Comparison of ENCODE assay signal across 36 cellular contexts in genomic region chr4:36308150-36308549, GRCh38. TPM values are rescaled to one million over a fixed set of nuclear protein-coding genes. Genes with fewer than 3 reads are reported as not detected.
"Had no signal": no experiment of that assay in that cellular context is flagged by ENCODE, and none has a peak within 500 bp of the region (broad histone marks: within the 10 kb centered on the region; RNA-seq: fewer than 3 reads in every experiment).

No MANE protein-coding gene starts in this region.

- H3K27me3 ChIP-seq: adrenal gland, body of pancreas, brain microvascular endothelial cell, breast epithelium had no signal

- H3K27ac Mint-ChIP-seq: activated B cell treated with CpG ODN at 0.5 μM for 24 hours; activated CD4-positive, alpha-beta memory T cell treated with anti-CD3 and anti-CD28 coated beads for 36 hours; activated CD4-positive, alpha-beta T cell treated with anti-CD3 and anti-CD28 coated beads, Interleukin-2, amount 10 ng/mL, durations not matched to agents 24 days and 14 days; activated CD8-positive, alpha-beta T cell treated with anti-CD3 and anti-CD28 coated beads for 36 hours; activated naive CD4-positive, alpha-beta T cell treated with anti-CD3 and anti-CD28 coated beads for 36 hours; activated naive CD4-positive, alpha-beta T cell treated with anti-CD3 and anti-CD28 coated beads, Interleukin-2, amount 50 U/mL, for 72 hours; activated naive CD8-positive, alpha-beta T cell treated with anti-CD3 and anti-CD28 coated beads for 36 hours; activated T-cell treated with anti-CD3 and anti-CD28 coated beads, Interleukin-2, amount 50 U/mL, for 72 hours; activated T-helper 1 cell treated with anti-CD3 and anti-CD28 coated beads, Interleukin-12 subunit alpha, Interleukin-12 subunit beta, Interleukin-2, Interleukin-4 antibody, amounts not matched to agents 30 ng/mL and 10 ng/mL and 1 ng/mL, durations not matched to agents 14 hours and 24 hours and 36 hours; activated T-helper 17 cell treated with anti-CD3 and anti-CD28 coated beads, Interleukin-2, amount 50 U/mL, for 72 hours; T-helper 1 cell treated with Interleukin-12 subunit alpha and Interleukin-12 subunit beta and Interleukin-4 antibody, amounts not matched to agents 30 μg/mL and 1 μg/mL, for 36 hours; T-helper 2 cell treated with Interferon-gamma antibody and Interleukin-4, amounts not matched to agents 5 μg/mL and 100 μg/mL, for 36 hours had no signal

- H3K27me3 Mint-ChIP-seq: activated B cell treated with CpG ODN at 0.5 μM for 24 hours; activated CD4-positive, alpha-beta memory T cell treated with anti-CD3 and anti-CD28 coated beads for 36 hours; activated CD4-positive, alpha-beta T cell treated with anti-CD3 and anti-CD28 coated beads, Interleukin-2, amount 10 ng/mL, durations not matched to agents 24 days and 14 days; activated CD8-positive, alpha-beta T cell treated with anti-CD3 and anti-CD28 coated beads for 36 hours; activated naive CD8-positive, alpha-beta T cell treated with anti-CD3 and anti-CD28 coated beads for 36 hours; activated T-helper 17 cell treated with anti-CD3 and anti-CD28 coated beads, Interleukin-2, amount 50 U/mL, for 72 hours had no signal

- H3K36me3 ChIP-seq: adrenal gland, brain microvascular endothelial cell, breast epithelium had no signal

- ATAC-seq: activated CD8-positive, alpha-beta T cell treated with anti-CD3 and anti-CD28 coated beads for 36 hours; activated naive CD4-positive, alpha-beta T cell treated with anti-CD3 and anti-CD28 coated beads, Interleukin-2, amount 50 U/mL, for 72 hours; activated T-cell treated with anti-CD3 and anti-CD28 coated beads, Interleukin-2, amount 50 U/mL, for 4 hours; activated T-cell treated with anti-CD3 and anti-CD28 coated beads, Interleukin-2, amount 50 U/mL, for 72 hours; activated T-helper 17 cell treated with anti-CD3 and anti-CD28 coated beads, Interleukin-2, amount 50 U/mL, for 72 hours; body of pancreas had no signal

- H3K4me3 Mint-ChIP-seq: activated B cell treated with CpG ODN at 0.5 μM for 24 hours; activated CD4-positive, alpha-beta memory T cell treated with anti-CD3 and anti-CD28 coated beads for 36 hours; activated CD4-positive, alpha-beta T cell treated with anti-CD3 and anti-CD28 coated beads, Interleukin-2, amount 10 ng/mL, durations not matched to agents 24 days and 14 days; activated CD8-positive, alpha-beta T cell treated with anti-CD3 and anti-CD28 coated beads for 36 hours; activated naive CD4-positive, alpha-beta T cell treated with anti-CD3 and anti-CD28 coated beads for 36 hours; activated naive CD8-positive, alpha-beta T cell treated with anti-CD3 and anti-CD28 coated beads for 36 hours; activated T-cell treated with anti-CD3 and anti-CD28 coated beads, Interleukin-2, amount 50 U/mL, for 4 hours; activated T-cell treated with anti-CD3 and anti-CD28 coated beads, Interleukin-2, amount 50 U/mL, for 72 hours; activated T-helper 1 cell treated with anti-CD3 and anti-CD28 coated beads, Interleukin-12 subunit alpha, Interleukin-12 subunit beta, Interleukin-2, Interleukin-4 antibody, amounts not matched to agents 30 ng/mL and 10 ng/mL and 1 ng/mL, durations not matched to agents 14 hours and 24 hours and 36 hours; activated T-helper 17 cell treated with anti-CD3 and anti-CD28 coated beads, Interleukin-2, amount 50 U/mL, for 72 hours; T-helper 1 cell treated with Interleukin-12 subunit alpha and Interleukin-12 subunit beta and Interleukin-4 antibody, amounts not matched to agents 30 μg/mL and 1 μg/mL, for 36 hours; T-helper 2 cell treated with Interferon-gamma antibody and Interleukin-4, amounts not matched to agents 5 μg/mL and 100 μg/mL, for 36 hours had no signal

- H3K27ac ChIP-seq: adrenal gland, body of pancreas, brain microvascular endothelial cell, breast epithelium, VCaP had no signal

- H3K9me3 ChIP-seq: adrenal gland, body of pancreas, breast epithelium had no signal

- H3K4me3 ChIP-seq: adrenal gland, body of pancreas, breast epithelium had no signal

- DNase-seq: activated B cell treated with CpG ODN at 0.5 μM for 24 hours; activated CD4-positive, alpha-beta memory T cell treated with anti-CD3 and anti-CD28 coated beads for 36 hours; activated CD4-positive, alpha-beta T cell treated with anti-CD3 and anti-CD28 coated beads for 4 hours; activated CD4-positive, alpha-beta T cell treated with anti-CD3 and anti-CD28 coated beads, Interleukin-2, amount 10 ng/mL, durations not matched to agents 24 days and 14 days; activated CD4-positive, alpha-beta T cell treated with anti-CD3 and anti-CD28 coated beads, Interleukin-2, amount 50 U/mL, for 1 hour; activated CD4-positive, alpha-beta T cell treated with anti-CD3 and anti-CD28 coated beads, Interleukin-2, amount 50 U/mL, for 4 hours; activated CD4-positive, CD25-positive, alpha-beta regulatory T cell treated with anti-CD3 and anti-CD28 coated beads, Interleukin-2, amount 50 U/mL, for 72 hours; activated CD8-positive, alpha-beta memory T cell treated with anti-CD3 and anti-CD28 coated beads, Interleukin-2, amount 50 U/mL, for 4 hours; activated CD8-positive, alpha-beta T cell treated with anti-CD3 and anti-CD28 coated beads for 36 hours; activated effector memory CD4-positive, alpha-beta T cell treated with anti-CD3 and anti-CD28 coated beads, Interleukin-2, amount 50 U/mL, for 16 hours; activated gamma-delta T cell treated with Interleukin-2 at 50 U/mL for 16 hours; activated naive CD4-positive, alpha-beta T cell; activated naive CD4-positive, alpha-beta T cell treated with anti-CD3 and anti-CD28 coated beads for 36 hours; activated naive CD4-positive, alpha-beta T cell treated with anti-CD3 and anti-CD28 coated beads, Interleukin-2, amount 50 U/mL, for 16 hours; activated naive CD8-positive, alpha-beta T cell treated with anti-CD3 and anti-CD28 coated beads for 36 hours; activated T-cell treated with anti-CD3 and anti-CD28 coated beads for 4 hours; activated T-cell treated with anti-CD3 and anti-CD28 coated beads, Interleukin-2, amount 50 U/mL, for 1 hour; activated T-cell treated with anti-CD3 and anti-CD28 coated beads, Interleukin-2, amount 50 U/mL, for 4 hours; activated T-cell treated with anti-CD3 and anti-CD28 coated beads, Interleukin-2, amount 50 U/mL, for 72 hours; adrenal gland; amniotic stem cell; aorta; body of pancreas; brain microvascular endothelial cell; central memory CD4-positive, alpha-beta T cell; T-helper 2 cell; T-helper 9 cell had no signal

- FAIRE-seq: astrocyte, TTC549 had no signal

- H3K4me1 ChIP-seq: body of pancreas, breast epithelium had no signal

- H3K9me3 Mint-ChIP-seq: activated B cell treated with CpG ODN at 0.5 μM for 24 hours; activated CD4-positive, alpha-beta memory T cell treated with anti-CD3 and anti-CD28 coated beads for 36 hours; activated CD8-positive, alpha-beta T cell treated with anti-CD3 and anti-CD28 coated beads for 36 hours; activated naive CD4-positive, alpha-beta T cell treated with anti-CD3 and anti-CD28 coated beads for 36 hours; activated naive CD8-positive, alpha-beta T cell treated with anti-CD3 and anti-CD28 coated beads for 36 hours; activated T-cell treated with anti-CD3 and anti-CD28 coated beads, Interleukin-2, amount 50 U/mL, for 4 hours had no signal

- H3K36me3 Mint-ChIP-seq: activated naive CD8-positive, alpha-beta T cell treated with anti-CD3 and anti-CD28 coated beads for 36 hours had no signal

RNA-seq across cellular contexts. Expression of gene DTHD1, which starts 26.7 kb away (rescaled TPM):
- total RNA-seq: activated B cell treated with CpG ODN at 0.5 μM for 24 hours, astrocyte had no signal
- polyA plus RNA-seq: aorta had no signal
